ENCODE assay signal across 16 cellular contexts in genomic region chr2:127599211-127599610, GRCh38. TPM values are rescaled to one million over a fixed set of nuclear protein-coding genes. Genes with fewer than 3 reads are reported as not detected.
"Had no signal": no experiment of that assay in that cellular context is flagged by ENCODE, and none has a peak within 500 bp of the region (broad histone marks: within the 10 kb centered on the region; RNA-seq: fewer than 3 reads in every experiment).

No MANE protein-coding gene starts in this region.

- FAIRE-seq: endometrium, kidney had no signal

- DNase-seq: activated CD4-positive, alpha-beta T cell treated with anti-CD3 and anti-CD28 coated beads, Interleukin-2, amount 50 U/mL, for 1 hour; activated naive CD4-positive, alpha-beta T cell treated with anti-CD3 and anti-CD28 coated beads, Interleukin-2, amount 10 ng/mL, durations not matched to agents 7 days and 5 days; colonic mucosa; hippocampal formation; kidney; left lung; occipital lobe; right lobe of liver; stimulated activated CD4-positive, alpha-beta T cell treated with anti-CD3 and anti-CD28 coated beads, Interleukin-1b, Interleukin-23, amount 100 ng/mL, for 48 hours; stomach; testis; upper lobe of left lung had no signal

- H3K4me3 ChIP-seq: colonic mucosa, left lung, prostate gland, right lobe of liver, stomach, testis, upper lobe of left lung had no signal

- H3K36me3 ChIP-seq: left lung, prostate gland, right lobe of liver, stomach, upper lobe of left lung had no signal

- H3K9me3 ChIP-seq: colonic mucosa, prostate gland, right lobe of liver, testis had no signal

- H3K27me3 ChIP-seq: colonic mucosa, left lung, right lobe of liver, stomach, testis, upper lobe of left lung had no signal

- H3K27ac ChIP-seq: colonic mucosa, left lung, prostate gland, right lobe of liver, stomach, testis, upper lobe of left lung had no signal

- H3K4me1 ChIP-seq: colonic mucosa, left lung, prostate gland, right lobe of liver, stomach, testis, upper lobe of left lung had no signal

RNA-seq across cellular contexts. Expression of gene GPR17, which starts 46.7 kb away (rescaled TPM):
- total RNA-seq: activated T-helper 17 cell treated with anti-CD3 and anti-CD28 coated beads, Interleukin-2, amount 50 U/mL, for 72 hours; esophagus mucosa; prostate gland; right lobe of liver; stomach had no signal
